ENCODE assay signal across 8 cellular contexts in the genomic region with DNA sequence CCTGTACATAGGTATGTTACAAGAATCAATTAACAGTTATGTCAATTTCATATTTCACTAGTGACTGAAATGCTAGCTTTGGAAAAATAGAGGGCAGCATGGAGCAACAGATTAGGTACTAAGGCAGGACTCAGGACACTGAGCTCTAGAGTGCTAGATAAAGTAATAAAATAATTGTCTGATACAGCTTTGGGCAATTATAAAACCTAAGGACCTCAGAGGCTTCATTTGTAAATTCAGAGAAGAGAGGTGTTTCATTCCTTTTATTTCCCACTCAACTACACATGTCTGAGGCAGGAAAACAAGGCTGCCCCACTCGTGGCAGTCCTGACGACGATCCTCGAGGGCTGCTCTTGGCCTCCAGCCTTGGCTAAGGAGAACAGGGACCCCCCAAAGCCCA.
DNase-seq lines count a peak whose midpoint lies in the region; ATAC-seq and TF ChIP-seq lines count a peak whose summit lies in the region.

No MANE protein-coding gene starts in this region.

- peaks cover 0 to 7% of the 10 kb centered on the region in 2 donors for H3K36me3 ChIP-seq in vagina

- no peaks in the 10 kb centered on the region for H3K27me3 Mint-ChIP-seq in nephron progenitor cell (ENCODE audit: low read depth, poor library complexity)

- no peak for TF ChIP-seq POLR2A in vagina (IDR thresholded peaks at IDR 0.05)

- intact Hi-C loops in vagina (cut with DNase I): no loop called here

- no peak overlapping the region for H3K4me3 ChIP-seq in vagina

- TF ChIP-seq CTCF in nephron progenitor cell (IDR thresholded peaks at IDR 0.05): peak; percentile 20
- no peak for TF ChIP-seq CTCF in vagina (IDR thresholded peaks at IDR 0.05)

- no peak for ATAC-seq in HG02870 (IDR thresholded peaks at IDR 0.05; ENCODE audit: unreplicated experiment)

- H3K4me1 Mint-ChIP-seq in nephron progenitor cell: no peaks in the 10 kb centered on the region

- no peak overlapping the region for H3K27ac Mint-ChIP-seq in nephron progenitor cell

- H3K27ac ChIP-seq in caudate nucleus (ENCODE audit: low read depth, low read length): peak overlapping the region; percentile 91
- no peak overlapping the region for H3K27ac ChIP-seq in vagina

- DNase-seq in SIG-M5 treated with dmso at 0.1 percent for 504 hours (lab: John Stamatoyannopoulos, UW; ENCODE audit: unreplicated experiment) (peak; percentile 91), SIG-M5 (lab: John Stamatoyannopoulos, UW) (no peak), NCI-H2196 (lab: John Stamatoyannopoulos, UW; ENCODE audit: unreplicated experiment) (peak; percentile 29), caudate nucleus (lab: John Stamatoyannopoulos, UW) (peak in 14 of 61 donors; percentile 7 to 38 (median 12)), nephron progenitor cell (no peak), GOT3 (lab: John Stamatoyannopoulos, UW) (no peak), vagina (ENCODE audit: extremely low spot score in 2 of 2) (no peak)

- no peaks in the 10 kb centered on the region for H3K9me3 ChIP-seq in vagina

- no peak overlapping the region for H3K4me3 Mint-ChIP-seq in nephron progenitor cell

- H3K4me1 ChIP-seq in vagina: no peaks in the 10 kb centered on the region

- H3K36me3 Mint-ChIP-seq in nephron progenitor cell (ENCODE audit: low read depth): peaks cover 25% of the 10 kb centered on the region

- H3K27me3 ChIP-seq in vagina: no peaks in the 10 kb centered on the region

- no peaks in the 10 kb centered on the region for H3K9me3 Mint-ChIP-seq in nephron progenitor cell

Comparison
In these comparisons a context has a peak if more than half of its experiments do, and no peak if none do; other contexts are left out.
1. DNase-seq: peak in SIG-M5 treated with dmso at 0.1 percent for 504 hours (single experiment) and NCI-H2196 (single experiment); none in SIG-M5 (single experiment), nephron progenitor cell (single experiment), GOT3 (single experiment) and vagina (0 of 2).